In the genomic region with DNA sequence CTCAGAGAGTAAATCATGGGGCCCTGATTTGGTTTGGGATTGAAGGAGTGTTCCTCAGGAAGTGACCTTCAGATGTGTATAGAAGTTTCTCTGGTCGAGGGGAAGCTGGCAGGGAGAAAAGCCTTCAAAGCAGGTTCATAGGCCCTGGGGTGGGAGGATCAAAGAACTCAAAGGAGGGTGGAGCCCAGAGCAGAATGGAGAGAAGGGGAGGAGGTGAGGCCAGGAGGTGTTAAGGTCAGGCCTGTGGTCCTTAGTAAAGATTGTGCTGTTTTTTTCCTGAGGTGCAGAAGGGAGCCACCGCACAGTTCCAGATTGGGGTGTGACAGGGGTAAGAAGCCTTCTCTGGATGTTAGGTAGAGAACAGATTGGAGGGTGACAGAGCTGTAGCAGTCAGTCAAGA, we compare ENCODE assay signal across 20 cellular contexts. TPM values are rescaled to one million over a fixed set of nuclear protein-coding genes. Genes with fewer than 3 reads are reported as not detected.
A peak's percentile ranks its signal among the peaks of the same experiment; 100 is the strongest.
DNase-seq lines count a peak whose midpoint lies in the region; ATAC-seq, FAIRE-seq and TF ChIP-seq lines count a peak whose summit lies in the region.
"Had no signal": no experiment of that assay in that cellular context is flagged by ENCODE, and none has a peak within 500 bp of the region (broad histone marks: within the 10 kb centered on the region; RNA-seq: fewer than 3 reads in every experiment).

No MANE protein-coding gene starts in this region.

- WGBS in H9 (ENCODE audit: extremely low coverage, insufficient read length, low lambda C conversion rate) = no CpG with 5 or more reads among the region's 2 CpGs

- H2BK5ac ChIP-seq in H9 (ENCODE audit: insufficient read length, low read length) = no peak overlapping the region

- no peaks in the 10 kb centered on the region for H3K27me3 ChIP-seq in CD8-positive, alpha-beta T cell (ENCODE audit: insufficient read depth, low read length)
- no peaks in the 10 kb centered on the region for H3K27me3 ChIP-seq in H9 (ENCODE audit: insufficient read depth, low read length)
- H3K27me3 ChIP-seq: adrenal gland, tibial nerve had no signal

- no peak for DNase-seq in CD8-positive, alpha-beta T cell
- no peak for DNase-seq in H9
- no peak for DNase-seq in activated naive CD8-positive, alpha-beta T cell treated with anti-CD3 and anti-CD28 coated beads, Interleukin-2, amount 10 ng/mL, durations not matched to agents 7 days and 5 days
- no peak for DNase-seq in neural crest cell (ENCODE audit: low read depth, low spot score)
- DNase-seq in NCI-H1092 treated with DMSO at 0.1 percent for 48 hours (lab: John Stamatoyannopoulos, UW) = no peak
- DNase-seq in AG08395 (ENCODE audit: low spot score) = no peak
- DNase-seq in urothelium cell line (ENCODE audit: low spot score) = no peak
- DNase-seq: activated T-cell treated with anti-CD3 and anti-CD28 coated beads, Interleukin-2, amount 50 U/mL, for 48 hours; adrenal gland; head of caudate nucleus; NCI-H187; NCI-H226; NCI-H82; OCI-M1; SHP77; stimulated activated CD4-positive, alpha-beta T cell treated with anti-CD3 and anti-CD28 coated beads, Interleukin-1b, Interleukin-23, amount 100 ng/mL, for 48 hours; stimulated activated naive CD4-positive, alpha-beta T cell had no signal

- POLR2A ChIA-PET in CD8-positive, alpha-beta T cell (lab: Charles Lee) = no interaction called here
- POLR2A ChIA-PET in activated naive CD8-positive, alpha-beta T cell treated with anti-CD3 and anti-CD28 coated beads, Interleukin-2, amount 10 ng/mL, durations not matched to agents 7 days and 5 days (lab: Charles Lee) = interaction anchor here (1.2 kb wide), 1 partner anchor 21 kb away, joined by 3 read pairs; a partner anchor contains a TSS

- no peak for TF ChIP-seq CTCF in CD8-positive, alpha-beta T cell (IDR thresholded peaks at IDR 0.05)
- no peak for TF ChIP-seq CTCF in H9 (conservative IDR thresholded peaks at IDR 0.05)
- no peak for TF ChIP-seq CTCF in neural crest cell (conservative IDR thresholded peaks at IDR 0.05)

- H3K18ac ChIP-seq in H9 (ENCODE audit: insufficient read length, low read depth, low read length) = no peak overlapping the region

- H4K5ac ChIP-seq in H9 (ENCODE audit: insufficient read length, low read depth, low read length) = no peak overlapping the region

- no peak overlapping the region for H2BK12ac ChIP-seq in H9 (ENCODE audit: insufficient read length, low read depth, low read length)

- H3K4me3 ChIP-seq in CD8-positive, alpha-beta T cell (ENCODE audit: low read depth, low read length) = no peak overlapping the region
- H3K4me3 ChIP-seq: adrenal gland, coronary artery, prostate gland, tibial nerve had no signal

- no peaks in the 10 kb centered on the region for H4K20me1 ChIP-seq in H9 (ENCODE audit: control insufficient read depth, insufficient read depth, insufficient read length)

- intact Hi-C loops in CD8-positive, alpha-beta T cell (cut with DNase I, micrococcal nuclease) = no loop called here

- no peaks in the 10 kb centered on the region for H3K23me2 ChIP-seq in H9 (ENCODE audit: insufficient read length, low read depth, low read length, poor library complexity, severe bottlenecking)

- peaks cover 54% of the 10 kb centered on the region for H3K36me3 Mint-ChIP-seq in CD8-positive, alpha-beta T cell
- H3K36me3 Mint-ChIP-seq in H9 (ENCODE audit: insufficient read depth in 1 of 3, low read depth in 3 of 3) (peaks cover 5 to 54% (median 32%) of the 10 kb centered on the region in 3 experiments; a peak in 6 of 7 replicates), neural crest cell (ENCODE audit: low read depth) (peaks cover 16% of the 10 kb centered on the region)
- H3K36me3 Mint-ChIP-seq in activated naive CD8-positive, alpha-beta T cell treated with anti-CD3 and anti-CD28 coated beads, Interleukin-2, amount 10 ng/mL, durations not matched to agents 7 days and 5 days = peaks cover 30% of the 10 kb centered on the region

- no peak overlapping the region for H2BK120ac ChIP-seq in H9 (ENCODE audit: low read depth, low read length, poor library complexity, severe bottlenecking)

- no peak overlapping the region for H3K9ac ChIP-seq in H9 (ENCODE audit: extremely low read depth, insufficient read length, low read length)

- no peak overlapping the region for H2BK15ac ChIP-seq in H9 (ENCODE audit: low read depth, low read length)

- H4K91ac ChIP-seq in H9 (ENCODE audit: insufficient read length, low read depth, low read length) = no peak overlapping the region

- H3T11ph ChIP-seq in H9 (ENCODE audit: low read length) = no peak overlapping the region

- no peak overlapping the region for H2AK5ac ChIP-seq in H9 (ENCODE audit: insufficient read length, low read length)

- peaks cover 10% of the 10 kb centered on the region for H3K36me3 ChIP-seq in CD8-positive, alpha-beta T cell (ENCODE audit: insufficient read depth, low read length)
- H3K36me3 ChIP-seq: prostate gland had no signal

- peak overlapping the region; percentile 63 for H3K27ac Mint-ChIP-seq in CD8-positive, alpha-beta T cell
- H3K27ac Mint-ChIP-seq in H9 = peak overlapping the region in 2 of 3 experiments; percentile 29 to 66; a peak in 4 of 7 replicates
- H3K27ac Mint-ChIP-seq in activated naive CD8-positive, alpha-beta T cell treated with anti-CD3 and anti-CD28 coated beads, Interleukin-2, amount 10 ng/mL, durations not matched to agents 7 days and 5 days = peak overlapping the region; percentile 19
- H3K27ac Mint-ChIP-seq in neural crest cell (ENCODE audit: unreplicated experiment) = peak overlapping the region; percentile 81

- no peak overlapping the region for H3K23ac ChIP-seq in H9 (ENCODE audit: insufficient read length, low read depth, low read length)

- no peaks in the 10 kb centered on the region for H3K79me1 ChIP-seq in H9 (ENCODE audit: insufficient read depth, low read depth, low read length, poor library complexity, severe bottlenecking)

- H3K79me2 ChIP-seq in H9 (ENCODE audit: insufficient read depth, low read length) = no peaks in the 10 kb centered on the region

- CTCF ChIA-PET in CD8-positive, alpha-beta T cell (lab: Charles Lee) = interaction anchor here (0.8 kb wide), 1 partner anchor 10 kb away, joined by 4 read pairs; a partner anchor contains a TSS

- no peak overlapping the region for H3K4me3 Mint-ChIP-seq in CD8-positive, alpha-beta T cell
- H3K4me3 Mint-ChIP-seq in H9 (no peak overlapping the region), neural crest cell (no peak overlapping the region)
- no peak overlapping the region for H3K4me3 Mint-ChIP-seq in activated naive CD8-positive, alpha-beta T cell treated with anti-CD3 and anti-CD28 coated beads, Interleukin-2, amount 10 ng/mL, durations not matched to agents 7 days and 5 days

- no peak overlapping the region for H4K8ac ChIP-seq in H9 (replicated peaks; ENCODE audit: insufficient read length, low read depth, low read length)

- FAIRE-seq in urothelium cell line (lab: Jason Lieb, UNC) = no peak

- H3K4me1 ChIP-seq in CD8-positive, alpha-beta T cell (ENCODE audit: insufficient read depth, low read length) = no peaks in the 10 kb centered on the region
- no peaks in the 10 kb centered on the region for H3K4me1 ChIP-seq in H9 (ENCODE audit: insufficient read depth, low read length)
- H3K4me1 ChIP-seq: adrenal gland, prostate gland, tibial nerve had no signal

- H3K9me3 Mint-ChIP-seq in CD8-positive, alpha-beta T cell = no peaks in the 10 kb centered on the region
- H3K9me3 Mint-ChIP-seq in H9 = no peaks in the 10 kb centered on the region
- no peaks in the 10 kb centered on the region for H3K9me3 Mint-ChIP-seq in activated naive CD8-positive, alpha-beta T cell treated with anti-CD3 and anti-CD28 coated beads, Interleukin-2, amount 10 ng/mL, durations not matched to agents 7 days and 5 days
- H3K9me3 Mint-ChIP-seq in neural crest cell = no peaks in the 10 kb centered on the region

- H3K56ac ChIP-seq in H9 (ENCODE audit: insufficient read length, low read depth, low read length) = no peak overlapping the region

- no peak overlapping the region for H2AFZ ChIP-seq in H9 (ENCODE audit: low read length)

- H3K4me2 ChIP-seq in H9 (ENCODE audit: insufficient read depth, insufficient read length, low read length) = no peak overlapping the region

- no peaks in the 10 kb centered on the region for H3K27me3 Mint-ChIP-seq in CD8-positive, alpha-beta T cell (ENCODE audit: low read depth)
- H3K27me3 Mint-ChIP-seq in H9 (ENCODE audit: low read depth) (no peaks in the 10 kb centered on the region), neural crest cell (ENCODE audit: low read depth) (no peaks in the 10 kb centered on the region)
- H3K27me3 Mint-ChIP-seq in activated naive CD8-positive, alpha-beta T cell treated with anti-CD3 and anti-CD28 coated beads, Interleukin-2, amount 10 ng/mL, durations not matched to agents 7 days and 5 days = no peaks in the 10 kb centered on the region

- peaks cover 11% of the 10 kb centered on the region for H3K4me1 Mint-ChIP-seq in CD8-positive, alpha-beta T cell (ENCODE audit: low read depth)
- H3K4me1 Mint-ChIP-seq in H9 (no peaks in the 10 kb centered on the region), neural crest cell (peaks cover 6% of the 10 kb centered on the region)
- H3K4me1 Mint-ChIP-seq in activated naive CD8-positive, alpha-beta T cell treated with anti-CD3 and anti-CD28 coated beads, Interleukin-2, amount 10 ng/mL, durations not matched to agents 7 days and 5 days = peaks cover 11% of the 10 kb centered on the region

- H2BK20ac ChIP-seq in H9 (ENCODE audit: low read depth, low read length, poor library complexity, severe bottlenecking) = no peak overlapping the region

- ATAC-seq in CD8-positive, alpha-beta T cell = no peak
- no peak for ATAC-seq in activated naive CD8-positive, alpha-beta T cell treated with anti-CD3 and anti-CD28 coated beads, Interleukin-2, amount 10 ng/mL, durations not matched to agents 7 days and 5 days (ENCODE audit: low read depth)

- no peak overlapping the region for H3K14ac ChIP-seq in H9 (ENCODE audit: insufficient read depth, low read length)

- no peak overlapping the region for H3K27ac ChIP-seq in CD8-positive, alpha-beta T cell (ENCODE audit: low read depth, low read length)
- H3K27ac ChIP-seq in H9 (ENCODE audit: insufficient read length, low read depth, low read length) = no peak overlapping the region
- H3K27ac ChIP-seq: adrenal gland, coronary artery, prostate gland, tibial nerve had no signal

- no peaks in the 10 kb centered on the region for H3K9me3 ChIP-seq in CD8-positive, alpha-beta T cell (ENCODE audit: low read length)
- H3K9me3 ChIP-seq in H9 (ENCODE audit: control insufficient read depth, low read depth, low read length) = no peaks in the 10 kb centered on the region
- H3K9me3 ChIP-seq: adrenal gland, prostate gland, tibial nerve had no signal

- no peak overlapping the region for H3K4ac ChIP-seq in H9 (ENCODE audit: low read depth, low read length)

RNA-seq across cellular contexts. Expression of a gene that starts 9.7 kb away (rescaled TPM):
- total RNA-seq in CD8-positive, alpha-beta T cell = under 1 TPM; 0.33 to 0.68 TPM
- 0.81 and 0.97 TPM in 2 replicates for total RNA-seq in H9 (2021)
- total RNA-seq in activated naive CD8-positive, alpha-beta T cell treated with anti-CD3 and anti-CD28 coated beads, Interleukin-2, amount 10 ng/mL, durations not matched to agents 7 days and 5 days = 1 to 10 TPM; 1.4 TPM
- 1.6 and 2.0 TPM in 2 replicates for total RNA-seq in neural crest cell

RNA-seq across cellular contexts. Expression of a gene that starts 20.1 kb away (rescaled TPM):
- total RNA-seq in CD8-positive, alpha-beta T cell = 10 to 100 TPM; 38.7 to 42.2 TPM
- total RNA-seq in H9 (2021) (39.9 and 41.2 TPM in 2 replicates), neural crest cell (46.3 and 47.4 TPM in 2 replicates)
- total RNA-seq in activated naive CD8-positive, alpha-beta T cell treated with anti-CD3 and anti-CD28 coated beads, Interleukin-2, amount 10 ng/mL, durations not matched to agents 7 days and 5 days = 10 to 100 TPM; 50.8 to 57.9 TPM

RNA-seq across cellular contexts. Expression of a gene that starts 50.0 kb away (rescaled TPM):
- not detected for total RNA-seq in CD8-positive, alpha-beta T cell
- total RNA-seq in H9 (2021) = 0.22 TPM in 1 of 2 replicates, not detected in the other
- not detected for total RNA-seq in activated naive CD8-positive, alpha-beta T cell treated with anti-CD3 and anti-CD28 coated beads, Interleukin-2, amount 10 ng/mL, durations not matched to agents 7 days and 5 days
- total RNA-seq in neural crest cell = 0.21 TPM in 1 of 2 replicates, not detected in the other

Comparison
In these comparisons a context has a peak if more than half of its experiments do, and no peak if none do; other contexts are left out.
1. H3K27ac Mint-ChIP-seq: peak in every context shown above with its lines; median percentile 81 in neural crest cell; 63 in CD8-positive, alpha-beta T cell; 48 in H9; 19 in activated naive CD8-positive, alpha-beta T cell treated with anti-CD3 and anti-CD28 coated beads, Interleukin-2, amount 10 ng/mL, durations not matched to agents 7 days and 5 days.